In genomic region chr16:57769541-57770145, GRCh38 we compare ENCODE assay signal across 30 cellular contexts. TPM values are rescaled to one million over a fixed set of nuclear protein-coding genes. Genes with fewer than 3 reads are reported as not detected.
"Had no signal": no experiment of that assay in that cellular context is flagged by ENCODE, and none has a peak within 500 bp of the region (broad histone marks: within the 10 kb centered on the region; RNA-seq: fewer than 3 reads in every experiment).

No MANE protein-coding gene starts in this region.

- H3K27ac ChIP-seq: brain microvascular endothelial cell, WERI-Rb-1 had no signal

- H3K27me3 ChIP-seq: brain microvascular endothelial cell had no signal

- DNase-seq: activated CD4-positive, alpha-beta memory T cell treated with anti-CD3 and anti-CD28 coated beads, Interleukin-2, amount 10 ng/mL, durations not matched to agents 7 days and 5 days; activated CD4-positive, alpha-beta T cell treated with anti-CD3 and anti-CD28 coated beads for 1 hour; activated CD4-positive, alpha-beta T cell treated with anti-CD3 and anti-CD28 coated beads for 48 hours; activated CD4-positive, CD25-positive, alpha-beta regulatory T cell; activated CD8-positive, alpha-beta memory T cell treated with anti-CD3 and anti-CD28 coated beads for 24 hours; activated CD8-positive, alpha-beta memory T cell treated with anti-CD3 and anti-CD28 coated beads, Interleukin-2, amount 10 ng/mL, durations not matched to agents 7 days and 5 days; activated CD8-positive, alpha-beta memory T cell treated with anti-CD3 and anti-CD28 coated beads, Interleukin-2, amount 50 U/mL, for 48 hours; activated effector memory CD4-positive, alpha-beta T cell treated with Interleukin-2 at 50 U/mL for 16 hours; activated naive CD4-positive, alpha-beta T cell treated with anti-CD3 and anti-CD28 coated beads, Interleukin-2, amount 50 U/mL, for 16 hours; activated naive CD8-positive, alpha-beta T cell treated with anti-CD3 and anti-CD28 coated beads for 36 hours; activated T-cell treated with anti-CD3 and anti-CD28 coated beads, Interleukin-2, amount 50 U/mL, for 48 hours; amniotic stem cell; brain microvascular endothelial cell; central memory CD4-positive, alpha-beta T cell; Karpas-422; NCI-H1105; NCI-H1417 treated with DMSO at 0.1 percent for 48 hours; NCI-H1694; NCI-H1930; NCI-H2081 treated with DMSO at 0.1 percent for 48 hours; NCI-H345; NCI-H524 treated with DMSO at 0.1 percent for 48 hours; RPMI8226; SW 1271; T-helper 1 cell; T-helper 2 cell; T-helper 9 cell; WERI-Rb-1 had no signal

- ATAC-seq: activated CD8-positive, alpha-beta memory T cell treated with anti-CD3 and anti-CD28 coated beads, Interleukin-2, amount 10 ng/mL, durations not matched to agents 7 days and 5 days; Panc1; Right ventricle myocardium inferior had no signal

- H3K36me3 ChIP-seq: WERI-Rb-1 had no signal

RNA-seq across cellular contexts. Expression of gene KIFC3, which starts 32.6 kb away (rescaled TPM):
- total RNA-seq: activated CD4-positive, alpha-beta memory T cell treated with anti-CD3 and anti-CD28 coated beads, Interleukin-2, amount 10 ng/mL, durations not matched to agents 7 days and 5 days had no signal
